1 cellular context compared by ENCODE assay signal in genomic region chr1:1304331-1305299, GRCh38.
TF ChIP-seq lines count a peak whose summit lies in the region.

No MANE protein-coding gene starts in this region.

TF ChIP-seq in HEK293, 187 proteins besides CTCF, POLR2A, EP300 and RAD21 (continued from another document):
- TF ChIP-seq PRDM10 (tag by site-specific recombination; IDR thresholded peaks at IDR 0.05) = peak; percentile 69; the same call in 1 of the 2 replicates
- TF ChIP-seq ZEB2 (tag by site-specific recombination; IDR thresholded peaks at IDR 0.05) = peak; percentile 93
- peak; percentile 36; the same call in 1 of the 2 replicates for TF ChIP-seq ZBTB7A (tag by site-specific recombination; IDR thresholded peaks at IDR 0.05; ENCODE audit: low read depth)
- TF ChIP-seq ZNF202 (tag by site-specific recombination; IDR thresholded peaks at IDR 0.05; ENCODE audit: borderline replicate concordance) = no peak
- TF ChIP-seq ZBTB26 (tag by site-specific recombination; optimal IDR thresholded peaks at IDR 0.05) = peak; percentile 32
- peak; percentile 93 for TF ChIP-seq ZNF580 (tag by site-specific recombination; IDR thresholded peaks at IDR 0.05)
- TF ChIP-seq SETDB1 (IDR thresholded peaks at IDR 0.05; ENCODE audit: insufficient read length, low read length) = peak; percentile 16
- TF ChIP-seq ZNF132 (tag by site-specific recombination; IDR thresholded peaks at IDR 0.05; ENCODE audit: borderline replicate concordance) = no peak
- peak; percentile 88 for TF ChIP-seq ZNF394 (tag by site-specific recombination; IDR thresholded peaks at IDR 0.05; ENCODE audit: borderline replicate concordance)
- peak; percentile 49; the same call in 1 of the 2 replicates for TF ChIP-seq BCL11A (tag by site-specific recombination; IDR thresholded peaks at IDR 0.05; ENCODE audit: low read depth)
- peak; percentile 72 for TF ChIP-seq SP2 (tag by site-specific recombination; IDR thresholded peaks at IDR 0.05)
- peak; percentile 84 for TF ChIP-seq OSR2 (tag by site-specific recombination; IDR thresholded peaks at IDR 0.05)
- peak; percentile 52; the same call in 1 of the 2 replicates for TF ChIP-seq SCRT1 (tag by site-specific recombination; IDR thresholded peaks at IDR 0.05; ENCODE audit: borderline replicate concordance)
- TF ChIP-seq ZIC2 (tag by site-specific recombination; IDR thresholded peaks at IDR 0.05) = peak; percentile 91
- peak; percentile 82; the same call in 1 of the 2 replicates for TF ChIP-seq ZNF639 (tag by site-specific recombination; IDR thresholded peaks at IDR 0.05)
- peak; percentile 84 for TF ChIP-seq KLF9 (tag by site-specific recombination; IDR thresholded peaks at IDR 0.05; ENCODE audit: low read depth)
- 0 out of 2 replicates have a peak, but pooled peaks have one; percentile 21 for TF ChIP-seq YY2 (tag by site-specific recombination; IDR thresholded peaks at IDR 0.05)
- peak; percentile 20; the same call in 1 of the 2 replicates for TF ChIP-seq OVOL3 (tag by site-specific recombination; IDR thresholded peaks at IDR 0.05)
- TF ChIP-seq ZNF501 (tag by site-specific recombination; IDR thresholded peaks at IDR 0.05) = 0 out of 2 replicates have a peak, but pooled peaks have one; percentile 66
- TF ChIP-seq ZSCAN23 (tag by site-specific recombination; IDR thresholded peaks at IDR 0.05) = 0 out of 2 replicates have a peak, but pooled peaks have one; percentile 22
- TF ChIP-seq ZSCAN18 (tag by site-specific recombination; IDR thresholded peaks at IDR 0.05) = 0 out of 2 replicates have a peak, but pooled peaks have one; percentile 31
- TF ChIP-seq ZNF76 (tag by site-specific recombination; IDR thresholded peaks at IDR 0.05; ENCODE audit: borderline replicate concordance, low read depth) = peak; percentile 82
- peak; percentile 89 for TF ChIP-seq SP7 (tag by site-specific recombination; IDR thresholded peaks at IDR 0.05)
- peak; percentile 76 for TF ChIP-seq ZNF341 (tag by site-specific recombination; IDR thresholded peaks at IDR 0.05; ENCODE audit: low read depth)
- TF ChIP-seq ZNF184 (tag by site-specific recombination; IDR thresholded peaks at IDR 0.05) = no peak
- 0 out of 2 replicates have a peak, but pooled peaks have one; percentile 33 for TF ChIP-seq ZNF600 (tag by site-specific recombination; IDR thresholded peaks at IDR 0.05)
- TF ChIP-seq ZNF366 (tag by site-specific recombination; conservative IDR thresholded peaks at IDR 0.05) = peak; percentile 99
- no peak for TF ChIP-seq ZNF658 (tag by site-specific recombination; IDR thresholded peaks at IDR 0.05)
- peak; percentile 79; the same call in 1 of the 2 replicates for TF ChIP-seq ZFP69B (tag by site-specific recombination; IDR thresholded peaks at IDR 0.05)
- TF ChIP-seq BCL11B (tag by site-specific recombination; IDR thresholded peaks at IDR 0.05; ENCODE audit: low read depth) = peak; percentile 73
- peak; percentile 58 for TF ChIP-seq ZFHX2 (tag by site-specific recombination; conservative IDR thresholded peaks at IDR 0.05)
